Comparison of ENCODE assay signal across 8 cellular contexts in genomic region chr1:65419681-65420589, GRCh38. TPM values are rescaled to one million over a fixed set of nuclear protein-coding genes. Genes with fewer than 3 reads are reported as not detected.
DNase-seq lines count a peak whose midpoint lies in the region; ATAC-seq, FAIRE-seq and TF ChIP-seq lines count a peak whose summit lies in the region.

No MANE protein-coding gene starts in this region.

- DNase-seq in AG04450 (ENCODE audit: low read depth, low spot score) (peak; percentile 96), NCI-H2196 (lab: John Stamatoyannopoulos, UW; ENCODE audit: unreplicated experiment) (peak; percentile 98), breast epithelium (ENCODE audit: low spot score in 2 of 2) (peak; percentile 97), iPS-NIHi11 (ENCODE audit: low spot score) (peak; percentile 96), small intestine (peak; percentile 99)

- H3K27ac ChIP-seq in AG04450 (ENCODE audit: low read depth, low read length): peak overlapping the region; percentile 65
- H3K27ac ChIP-seq in VCaP: peak overlapping the region; percentile 91
- peak overlapping the region; percentile 93 to 99 for H3K27ac ChIP-seq in breast epithelium
- H3K27ac ChIP-seq in small intestine (ENCODE audit: low read depth in 1 of 2, low read length in 1 of 2): peak overlapping the region; percentile 75 to 87

- 0 to 1% (median 1%) methylated on average over 40 to 52 of the region's 52 CpGs for WGBS in small intestine, 3 donors

- no peaks in the 10 kb centered on the region for H3K9me3 ChIP-seq in AG04450 (ENCODE audit: control insufficient read depth, insufficient read depth, low read length)
- no peaks in the 10 kb centered on the region for H3K9me3 ChIP-seq in breast epithelium
- H3K9me3 ChIP-seq in small intestine (ENCODE audit: control insufficient read depth, low read depth): no peaks in the 10 kb centered on the region

- intact Hi-C loops in breast epithelium (cut with DNase I; ENCODE audit: low total_unique reads): no loop called here

- no peak for TF ChIP-seq POLR2A in breast epithelium (IDR thresholded peaks at IDR 0.05)

- TF ChIP-seq CTCF in AG04450 (IDR thresholded peaks at IDR 0.05; ENCODE audit: low read depth, low read length) (no peak), VCaP (conservative IDR thresholded peaks at IDR 0.05) (no peak), breast epithelium (IDR thresholded peaks at IDR 0.05) (no peak)

- POLR2A ChIA-PET in AG04450 (lab: Yijun Ruan, JAX): interaction anchor here (0.6 kb wide), 1 partner anchor 1386 kb away, joined by 3 read pairs; no protein-coding TSS in a partner anchor

- ATAC-seq in GM18909 (IDR thresholded peaks at IDR 0.05; ENCODE audit: poor library complexity, unreplicated experiment) (peak; percentile 95), HG03139 (IDR thresholded peaks at IDR 0.05; ENCODE audit: unreplicated experiment) (peak; percentile 94)

- H3K4me3 ChIP-seq in AG04450 (ENCODE audit: low read depth, low read length): peak overlapping the region; percentile 73
- H3K4me3 ChIP-seq in breast epithelium: peak overlapping the region; percentile 72 to 92 (median 88)
- peak overlapping the region in 1 of 2 donors; percentile 84 for H3K4me3 ChIP-seq in small intestine (ENCODE audit: low read depth in 1 of 2, low read length in 2 of 2)

- H3K4me1 ChIP-seq in breast epithelium: peaks cover 0 to 24% of the 10 kb centered on the region in 2 donors
- H3K4me1 ChIP-seq in small intestine (ENCODE audit: control insufficient read depth in 2 of 2, insufficient read depth in 1 of 2, low read depth in 1 of 2, low read length in 1 of 2): peaks cover 0 to 4% of the 10 kb centered on the region in 2 donors

- H3K36me3 ChIP-seq in breast epithelium (no peaks in the 10 kb centered on the region), small intestine (ENCODE audit: control insufficient read depth in 2 of 2, insufficient read depth in 2 of 2, low read length in 2 of 2) (no peaks in the 10 kb centered on the region)

- H3K27me3 ChIP-seq in AG04450 (ENCODE audit: control insufficient read depth, insufficient read depth, low read length) (no peaks in the 10 kb centered on the region), breast epithelium (no peaks in the 10 kb centered on the region), small intestine (ENCODE audit: control insufficient read depth in 2 of 2, insufficient read depth in 2 of 2, low read length in 2 of 2) (no peaks in the 10 kb centered on the region)

- CTCF ChIA-PET in AG04450 (lab: Charles Lee): interaction anchor here (0.6 to 3.2 kb wide), 10 partner anchors 8 to 361 kb away, joined by 3 to 14 read pairs (median 4); no protein-coding TSS in a partner anchor

- FAIRE-seq in small intestine (lab: Jason Lieb, UNC): no peak

RNA-seq across cellular contexts. Expression of gene LEPR, which starts 0.5 kb away (rescaled TPM):
- polyA plus RNA-seq in AG04450 (2011; rRNA removed): 7.4 and 11.1 TPM in 2 replicates
- polyA minus RNA-seq in AG04450 (2011; rRNA and poly(A)+ RNA removed): 6.0 and 10.9 TPM in 2 replicates
- total RNA-seq in breast epithelium: 10 to 100 TPM; 23.3 to 49.5 (median 23.5) TPM
- polyA plus RNA-seq in small intestine: 1 to 10 TPM in 1 of 3 donors, under 1 TPM in 1, not detected in 1; 0.54 to 6.6 TPM

RNA-seq across cellular contexts. Expression of gene LEPROT, which starts 0.5 kb away (rescaled TPM):
- polyA plus RNA-seq in AG04450 (2011; rRNA removed) (63.9 and 86.7 TPM in 2 replicates), small intestine (10 to 100 TPM; 14.1 to 31.2 (median 19.2) TPM)
- 60.1 and 71.6 TPM in 2 replicates for polyA minus RNA-seq in AG04450 (2011; rRNA and poly(A)+ RNA removed)
- 100 to 1,000 TPM in 1 of 3 donors, 10 to 100 TPM in 2; 71.1 to 103 (median 75.5) TPM for total RNA-seq in breast epithelium
